8 cellular contexts compared by ENCODE assay signal in the genomic region with DNA sequence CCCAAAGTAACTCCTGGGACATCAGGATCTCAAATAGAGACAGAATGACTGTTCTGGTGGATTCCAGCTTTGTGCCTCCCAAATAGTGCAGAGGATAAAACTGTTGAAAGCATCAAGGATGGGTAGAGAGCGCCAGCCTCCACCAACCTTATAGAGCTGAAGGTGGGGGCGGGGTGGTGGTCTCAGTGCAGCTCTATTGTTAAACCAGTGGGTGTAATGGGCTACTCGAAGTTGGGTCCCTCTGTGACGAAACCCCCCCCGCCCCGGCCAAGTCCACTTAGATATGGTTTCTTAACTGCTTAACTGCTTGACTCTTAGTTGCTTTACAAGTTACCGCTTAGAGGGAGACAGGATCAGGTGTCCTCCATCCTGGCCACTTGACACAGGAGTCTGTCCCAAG. TPM values are rescaled to one million over a fixed set of nuclear protein-coding genes. Genes with fewer than 3 reads are reported as not detected.
A peak's percentile ranks its signal among the peaks of the same experiment; 100 is the strongest.
DNase-seq lines count a peak whose midpoint lies in the region; ATAC-seq and TF ChIP-seq lines count a peak whose summit lies in the region.

No MANE protein-coding gene starts in this region.

- no peaks in the 10 kb centered on the region for H3K27me3 ChIP-seq in BLaER1 treated with 17β-estradiol and CSF1 and Interleukin-3, amounts not matched to agents 10 nM and 100 nM
- H3K27me3 ChIP-seq in Loucy (ENCODE audit: insufficient read depth, low read length, poor library complexity, severe bottlenecking) = no peaks in the 10 kb centered on the region
- H3K27me3 ChIP-seq in effector memory CD4-positive, alpha-beta T cell (replicated peaks; ENCODE audit: control insufficient read depth, insufficient read depth, low read length, poor library complexity, severe bottlenecking) = no peaks in the 10 kb centered on the region

- H3K4me1 ChIP-seq in BLaER1 treated with 17β-estradiol and CSF1 and Interleukin-3, amounts not matched to agents 10 nM and 100 nM = peaks cover 34 to 50% (median 45%) of the 10 kb centered on the region in 10 experiments
- H3K4me1 ChIP-seq in Loucy (ENCODE audit: insufficient read depth, low read length, poor library complexity, severe bottlenecking) = peaks cover 24% of the 10 kb centered on the region
- peaks cover 13% of the 10 kb centered on the region for H3K4me1 ChIP-seq in effector memory CD4-positive, alpha-beta T cell (ENCODE audit: control insufficient read depth, insufficient read depth, low read length, poor library complexity, severe bottlenecking)

- H3K36me3 Mint-ChIP-seq in nephron progenitor cell (ENCODE audit: low read depth) = peaks cover 42% of the 10 kb centered on the region

- H3K36me3 ChIP-seq in BLaER1 treated with 17β-estradiol and CSF1 and Interleukin-3, amounts not matched to agents 10 nM and 100 nM = peaks cover 51 to 71% (median 68%) of the 10 kb centered on the region in 11 experiments
- peaks cover 31% of the 10 kb centered on the region; the same call in 1 of the 2 replicates for H3K36me3 ChIP-seq in Loucy (ENCODE audit: insufficient read depth, low read length)
- H3K36me3 ChIP-seq in effector memory CD4-positive, alpha-beta T cell (ENCODE audit: control insufficient read depth, insufficient read depth, low read length) = peaks cover 22% of the 10 kb centered on the region

- no peak for ATAC-seq in GM18867 (IDR thresholded peaks at IDR 0.05; ENCODE audit: unreplicated experiment)

- peak overlapping the region; percentile 95 for H3K4me3 Mint-ChIP-seq in nephron progenitor cell

- no peak for DNase-seq in effector memory CD4-positive, alpha-beta T cell
- DNase-seq in nephron progenitor cell (peak; percentile 22), MV-4-11 (lab: John Stamatoyannopoulos, UW) (no peak), mucosa of gallbladder (ENCODE audit: low spot score) (no peak)
- no peak for DNase-seq in activated CD8-positive, alpha-beta memory T cell treated with anti-CD3 and anti-CD28 coated beads, Interleukin-2, amount 50 U/mL, for 4 hours

- H3K9me3 ChIP-seq in BLaER1 treated with 17β-estradiol and CSF1 and Interleukin-3, amounts not matched to agents 10 nM and 100 nM (replicated peaks in 1 of 11) = peaks cover 0 to 19% (median 17%) of the 10 kb centered on the region in 11 experiments; a peak in 16 of 22 replicates
- H3K9me3 ChIP-seq in Loucy (ENCODE audit: insufficient read depth, low read depth, low read length) = no peaks in the 10 kb centered on the region
- H3K9me3 ChIP-seq in effector memory CD4-positive, alpha-beta T cell (ENCODE audit: control insufficient read depth, low read length) = no peaks in the 10 kb centered on the region

- H3K27ac Mint-ChIP-seq in nephron progenitor cell = peak overlapping the region; percentile 51

- peak overlapping the region; percentile 83 to 98 (median 90) for H3K4me3 ChIP-seq in BLaER1 treated with 17β-estradiol and CSF1 and Interleukin-3, amounts not matched to agents 10 nM and 100 nM
- H3K4me3 ChIP-seq in Loucy (ENCODE audit: low read length, poor library complexity, severe bottlenecking) = peak overlapping the region; percentile 94
- peak overlapping the region; percentile 88 for H3K4me3 ChIP-seq in effector memory CD4-positive, alpha-beta T cell (ENCODE audit: insufficient read depth, low read depth, low read length, poor library complexity, severe bottlenecking)

- peaks cover 23% of the 10 kb centered on the region for H3K4me1 Mint-ChIP-seq in nephron progenitor cell

- no peaks in the 10 kb centered on the region for H3K9me3 Mint-ChIP-seq in nephron progenitor cell

- H3K79me2 ChIP-seq in Loucy (ENCODE audit: insufficient read depth, low read length) = peaks cover 39% of the 10 kb centered on the region

- peak overlapping the region; percentile 86 to 98 (median 93) for H3K4me2 ChIP-seq in BLaER1 treated with 17β-estradiol and CSF1 and Interleukin-3, amounts not matched to agents 10 nM and 100 nM
- H3K4me2 ChIP-seq in Loucy (ENCODE audit: low read depth, low read length, poor library complexity, severe bottlenecking) = peak overlapping the region; percentile 96

- peaks cover 26 to 53% (median 40%) of the 10 kb centered on the region in 11 experiments; a peak in 19 of 22 replicates for H4K20me1 ChIP-seq in BLaER1 treated with 17β-estradiol and CSF1 and Interleukin-3, amounts not matched to agents 10 nM and 100 nM
- H4K20me1 ChIP-seq in Loucy (ENCODE audit: insufficient read depth, low read length, poor library complexity, severe bottlenecking) = peaks cover 28% of the 10 kb centered on the region

- H2AFZ ChIP-seq in Loucy (ENCODE audit: low read length) = no peak overlapping the region

- H3K9me2 ChIP-seq in Loucy (replicated peaks; ENCODE audit: low read depth, low read length) = no peaks in the 10 kb centered on the region

- H3F3A ChIP-seq in Loucy (ENCODE audit: low read depth) = no peaks in the 10 kb centered on the region

- no peaks in the 10 kb centered on the region for H3K27me3 Mint-ChIP-seq in nephron progenitor cell (ENCODE audit: low read depth, poor library complexity)

- peak overlapping the region; percentile 79 to 98 (median 95) for H3K27ac ChIP-seq in BLaER1 treated with 17β-estradiol and CSF1 and Interleukin-3, amounts not matched to agents 10 nM and 100 nM
- peak overlapping the region; percentile 80 for H3K27ac ChIP-seq in effector memory CD4-positive, alpha-beta T cell (ENCODE audit: insufficient read depth, low read length, poor library complexity, severe bottlenecking)

- H3K9ac ChIP-seq in BLaER1 treated with 17β-estradiol and CSF1 and Interleukin-3, amounts not matched to agents 10 nM and 100 nM = peak overlapping the region; percentile 94 to 99 (median 96)
- peak overlapping the region; percentile 89 for H3K9ac ChIP-seq in Loucy (ENCODE audit: low read depth, low read length, poor library complexity, severe bottlenecking)

- TF ChIP-seq CTCF in Loucy (conservative IDR thresholded peaks at IDR 0.05; ENCODE audit: low read length) (no peak), nephron progenitor cell (IDR thresholded peaks at IDR 0.05) (no peak)

RNA-seq across cellular contexts. Expression of a gene that starts 22.7 kb away (rescaled TPM):
- total RNA-seq in mucosa of gallbladder = 71.9 TPM

RNA-seq across cellular contexts. Expression of a gene that starts 43.9 kb away (rescaled TPM):
- 68.7 TPM for total RNA-seq in mucosa of gallbladder
